Comparison of ENCODE assay signal across 23 cellular contexts in the genomic region with DNA sequence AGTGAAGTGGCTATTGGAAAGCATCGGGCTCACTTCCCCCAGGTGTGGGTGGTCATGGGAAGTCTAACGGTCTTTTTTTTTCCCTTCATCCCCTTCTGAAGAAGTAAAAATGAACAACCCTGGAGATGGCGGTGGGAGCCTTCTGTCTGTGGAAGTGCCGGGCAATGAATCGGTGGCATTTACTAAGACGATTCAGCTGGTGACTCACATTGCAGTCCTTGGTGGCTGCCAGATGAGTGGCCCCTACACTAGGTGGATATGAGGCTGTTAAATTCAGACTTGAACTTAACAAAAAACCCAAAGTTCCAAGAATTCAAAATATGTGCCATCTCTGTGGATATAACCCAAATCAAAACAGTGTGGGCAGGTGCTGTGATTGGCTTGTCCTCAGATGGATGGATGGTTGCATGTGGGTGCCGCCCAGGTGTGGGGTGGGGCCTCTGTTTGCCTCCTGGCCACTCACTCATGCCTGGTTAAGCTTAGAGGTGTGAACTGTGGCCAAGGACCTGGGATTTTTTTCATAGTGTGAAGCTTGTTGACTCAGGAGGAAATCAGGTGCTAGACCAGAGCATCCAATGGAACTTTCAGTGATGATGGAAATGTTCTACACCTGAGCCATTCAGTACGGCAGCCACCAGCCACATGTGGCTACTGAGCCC.
"Had no signal": no experiment of that assay in that cellular context is flagged by ENCODE, and none has a peak within 500 bp of the region (broad histone marks: within the 10 kb centered on the region; RNA-seq: fewer than 3 reads in every experiment).

No MANE protein-coding gene starts in this region.

- H3K9me3 ChIP-seq: esophagus squamous epithelium, left lung, mucosa of descending colon, ovary, psoas muscle, sigmoid colon, thoracic aorta, transverse colon, upper lobe of right lung, uterus had no signal

- H3K4me1 ChIP-seq: esophagus squamous epithelium, left lung, neural progenitor cell, sigmoid colon, upper lobe of right lung, uterus had no signal

- H3K4me2 ChIP-seq: neural progenitor cell had no signal

- ATAC-seq: left lung; mucosa of descending colon; natural killer cell treated with Interleukin-12 subunit alpha and Interleukin-12 subunit beta and Interleukin-15 and Interleukin-18, amount 100 ng/mL, for 72 hours; psoas muscle; right cardiac atrium; stimulated activated memory B cell treated with anti-CD40 and anti-IgM and Interleukin-4, amounts not matched to agents 10 μg/mL and 1 μg/mL and 100 μg/mL, for 72 hours; upper lobe of right lung had no signal

- H3K27me3 ChIP-seq: neural progenitor cell, ovary, sigmoid colon, transverse colon, upper lobe of right lung, uterus had no signal

- H3K4me3 ChIP-seq: coronary artery, esophagus squamous epithelium, left lung, mucosa of descending colon, neural progenitor cell, ovary, psoas muscle, sigmoid colon, thoracic aorta, transverse colon, upper lobe of right lung, uterus had no signal

- DNase-seq: dermis blood vessel endothelial cell; effector memory CD4-positive, alpha-beta T cell; erythroblast; esophagus squamous epithelium; left lung; mesenchymal stem cell; mucosa of descending colon; naive B cell; ovary; posterior cingulate gyrus; psoas muscle; right cardiac atrium; sigmoid colon; stimulated activated CD4-positive, alpha-beta T cell treated with anti-CD3 and anti-CD28 coated beads, Interleukin-2, amount 100 ng/mL, for 24 hours; stimulated activated CD4-positive, alpha-beta T cell treated with anti-CD3 and anti-CD28 coated beads, Interleukin-4, amount 100 ng/mL, for 4 hours; transverse colon; upper lobe of right lung; uterus had no signal

- H3K36me3 ChIP-seq: esophagus squamous epithelium, left lung, neural progenitor cell, ovary, sigmoid colon, thoracic aorta, transverse colon, upper lobe of right lung, uterus had no signal

- H3K27ac ChIP-seq: coronary artery, esophagus squamous epithelium, left lung, neural progenitor cell, ovary, psoas muscle, sigmoid colon, thoracic aorta, transverse colon, upper lobe of right lung, uterus had no signal

- H2AFZ ChIP-seq: neural progenitor cell had no signal
